Comparison of ENCODE assay signal across 8 cellular contexts in genomic region chr17:62966426-62967110, GRCh38. TPM values are rescaled to one million over a fixed set of nuclear protein-coding genes. Genes with fewer than 3 reads are reported as not detected.
A peak's percentile ranks its signal among the peaks of the same experiment; 100 is the strongest.
DNase-seq lines count a peak whose midpoint lies in the region; ATAC-seq, FAIRE-seq and TF ChIP-seq lines count a peak whose summit lies in the region.

No MANE protein-coding gene starts in this region.

- no peaks in the 10 kb centered on the region for H3K36me3 Mint-ChIP-seq in CD4-positive, CD25-positive, alpha-beta regulatory T cell

- TF ChIP-seq EP300 in gastroesophageal sphincter (IDR thresholded peaks at IDR 0.05) (no peak), ovary (IDR thresholded peaks at IDR 0.05) (no peak)

- no peaks in the 10 kb centered on the region for H3K36me3 ChIP-seq in CD4-positive, CD25-positive, alpha-beta regulatory T cell (ENCODE audit: control insufficient read depth, insufficient read depth, low read length)
- H3K36me3 ChIP-seq in gastroesophageal sphincter (no peaks in the 10 kb centered on the region), ovary (no peaks in the 10 kb centered on the region)

- ATAC-seq in CD4-positive, CD25-positive, alpha-beta regulatory T cell (ENCODE audit: low read depth in 2 of 2): peak; percentile 45 to 52
- ATAC-seq in GM21528 (IDR thresholded peaks at IDR 0.05; ENCODE audit: low FRiP score, unreplicated experiment): peak; percentile 38
- peak; percentile 82 for ATAC-seq in gastroesophageal sphincter

- H3K27me3 Mint-ChIP-seq in CD4-positive, CD25-positive, alpha-beta regulatory T cell: peaks cover 66% of the 10 kb centered on the region

- H3K27ac Mint-ChIP-seq in CD4-positive, CD25-positive, alpha-beta regulatory T cell: peak overlapping the region in 2 of 3 donors; percentile 3 to 67

- no peak for TF ChIP-seq POLR2A in gastroesophageal sphincter (IDR thresholded peaks at IDR 0.05)
- no peak for TF ChIP-seq POLR2A in ovary (IDR thresholded peaks at IDR 0.05)

- peak; percentile 96 for FAIRE-seq in urothelium cell line (lab: Jason Lieb, UNC)

- H3K9me3 Mint-ChIP-seq in CD4-positive, CD25-positive, alpha-beta regulatory T cell: peaks cover 0 to 2% (median 0%) of the 10 kb centered on the region in 7 donors

- peak overlapping the region; percentile 60 for H3K27ac ChIP-seq in CD4-positive, CD25-positive, alpha-beta regulatory T cell (ENCODE audit: insufficient read depth, low read length, poor library complexity, severe bottlenecking)
- peak overlapping the region; percentile 59 to 91 (median 90) for H3K27ac ChIP-seq in gastroesophageal sphincter
- peak overlapping the region; percentile 62 to 67 for H3K27ac ChIP-seq in ovary

- WGBS in gastroesophageal sphincter (ENCODE audit: low coverage in 1 of 2), 2 donors: 0% methylated on average over 11 to 21 of the region's 76 CpGs
- whole genome bisulfite sequencing in ovary, 3 donors: 0 to 1% (median 0%) methylated on average over 31 to 76 of the region's 76 CpGs

- H3K27me3 ChIP-seq in CD4-positive, CD25-positive, alpha-beta regulatory T cell (ENCODE audit: control insufficient read depth, insufficient read depth, low read length): peaks cover 13% of the 10 kb centered on the region
- H3K27me3 ChIP-seq in gastroesophageal sphincter: no peaks in the 10 kb centered on the region
- no peaks in the 10 kb centered on the region for H3K27me3 ChIP-seq in ovary

- intact Hi-C loops in ovary (cut with DNase I): loop anchor here (5.0 to 10.0 kb wide), 4 partner anchors 262 to 438 kb away; no protein-coding TSS in a partner anchor

- peak overlapping the region; percentile 64 to 89 (median 84) for H3K4me3 Mint-ChIP-seq in CD4-positive, CD25-positive, alpha-beta regulatory T cell

- peak overlapping the region; percentile 80 for H3K4me3 ChIP-seq in CD4-positive, CD25-positive, alpha-beta regulatory T cell (ENCODE audit: low read depth, low read length)
- H3K4me3 ChIP-seq in gastroesophageal sphincter: peak overlapping the region; percentile 95 to 97
- peak overlapping the region; percentile 44 for H3K4me3 ChIP-seq in ovary

- H3K4me1 Mint-ChIP-seq in CD4-positive, CD25-positive, alpha-beta regulatory T cell: peaks cover 10 to 41% (median 29%) of the 10 kb centered on the region in 4 donors

- TF ChIP-seq CTCF in gastroesophageal sphincter (IDR thresholded peaks at IDR 0.05) (peak in 1 of 4 experiments; percentile 7), ovary (IDR thresholded peaks at IDR 0.05) (no peak)

- H3K9me3 ChIP-seq in CD4-positive, CD25-positive, alpha-beta regulatory T cell (ENCODE audit: control insufficient read depth in 2 of 2, low read length in 2 of 2): no peaks in the 10 kb centered on the region
- no peaks in the 10 kb centered on the region for H3K9me3 ChIP-seq in gastroesophageal sphincter
- no peaks in the 10 kb centered on the region for H3K9me3 ChIP-seq in ovary

- peak in 2 of 3 donors; percentile 5 to 7 for DNase-seq in CD4-positive, CD25-positive, alpha-beta regulatory T cell
- DNase-seq in NCI-H345 treated with DMSO at 0.1 percent for 48 hours (lab: John Stamatoyannopoulos, UW; ENCODE audit: unreplicated experiment) (peak; percentile 47), ovary (peak in 4 of 5 donors; percentile 21 to 83 (median 73)), urothelium cell line (ENCODE audit: low spot score) (peak; percentile 69), OCI-M1 (lab: John Stamatoyannopoulos, UW) (no peak)
- DNase-seq in activated T-helper 1 cell treated with anti-CD3 and anti-CD28 coated beads, Interleukin-2, amount 50 U/mL, for 16 hours (ENCODE audit: low read depth in 1 of 2, low spot score in 1 of 2): peak; percentile 5 to 28

- peaks cover 22% of the 10 kb centered on the region for H3K4me1 ChIP-seq in CD4-positive, CD25-positive, alpha-beta regulatory T cell (ENCODE audit: control insufficient read depth, insufficient read depth, low read length, poor library complexity, severe bottlenecking)
- H3K4me1 ChIP-seq in gastroesophageal sphincter (peaks cover 0 to 28% (median 3%) of the 10 kb centered on the region in 3 donors), ovary (ENCODE audit: insufficient read depth) (no peaks in the 10 kb centered on the region)

RNA-seq across cellular contexts. Expression of gene TANC2, which starts 0.5 kb away (rescaled TPM):
- total RNA-seq in CD4-positive, CD25-positive, alpha-beta regulatory T cell: 20.0 TPM
- polyA plus RNA-seq in CD4-positive, CD25-positive, alpha-beta regulatory T cell: 1 to 10 TPM in 3 of 4 donors, under 1 TPM in 1; 0.96 to 2.0 (median 1.2) TPM
- total RNA-seq in gastroesophageal sphincter (10 to 100 TPM in 3 of 4 donors, 1 to 10 TPM in 1; 6.4 to 50.9 (median 20.1) TPM), ovary (10 to 100 TPM in 6 of 7 donors, 1 to 10 TPM in 1; 9.2 to 45.4 (median 20.4) TPM)
- polyA plus RNA-seq in ovary: 10 to 100 TPM in 1 of 2 donors, 1 to 10 TPM in 1; 3.5 to 14.7 TPM

Comparison
In these comparisons a context has a peak if more than half of its experiments do, and no peak if none do; other contexts are left out.
1. H3K4me3 ChIP-seq: peak in every context shown above with its lines; median percentile 96 in gastroesophageal sphincter; 80 in CD4-positive, CD25-positive, alpha-beta regulatory T cell; 44 in ovary.